In the genomic region with DNA sequence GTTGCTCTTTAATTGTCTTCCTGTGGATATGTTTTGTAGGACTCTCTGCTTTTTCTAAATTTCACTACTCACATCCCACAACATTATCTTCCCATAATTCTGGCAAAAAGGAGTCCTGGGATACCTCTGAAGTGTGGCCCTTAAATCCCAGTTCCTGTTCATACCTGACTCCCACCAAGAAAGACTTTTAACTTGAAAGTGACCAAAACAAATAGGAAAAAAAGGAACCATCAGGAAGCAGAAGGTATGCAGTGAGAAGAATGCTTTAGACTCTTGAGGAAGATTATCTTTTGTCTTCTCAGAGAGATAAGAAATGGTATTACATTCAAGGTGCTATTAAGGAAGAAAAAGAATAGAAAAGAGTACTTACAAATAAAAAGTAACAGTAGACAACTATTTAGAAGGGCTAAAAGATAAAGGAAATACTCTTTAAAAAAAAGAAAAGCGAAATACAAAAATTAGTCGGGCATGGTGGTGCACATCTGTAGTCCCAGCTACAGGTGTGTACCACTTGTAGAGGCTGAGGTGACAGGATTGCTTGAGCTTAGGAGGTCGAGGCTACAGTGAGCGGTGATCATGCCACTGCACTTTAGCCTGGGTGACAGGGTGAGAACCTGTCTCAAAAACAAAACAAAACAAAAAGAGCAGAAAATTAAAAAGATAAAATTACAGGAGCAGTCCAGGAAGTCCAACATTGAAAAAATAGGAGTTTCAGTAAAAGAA, we compare ENCODE assay signal across 16 cellular contexts.
"Had no signal": no experiment of that assay in that cellular context is flagged by ENCODE, and none has a peak within 500 bp of the region (broad histone marks: within the 10 kb centered on the region; RNA-seq: fewer than 3 reads in every experiment).

No MANE protein-coding gene starts in this region.

- H3K4me3 ChIP-seq: adrenal gland, sigmoid colon, testis had no signal

- H3K4me1 ChIP-seq: testis had no signal

- H3K4me3 Mint-ChIP-seq: activated naive CD4-positive, alpha-beta T cell treated with anti-CD3 and anti-CD28 coated beads for 36 hours; effector memory CD8-positive, alpha-beta T cell; naive thymus-derived CD4-positive, alpha-beta T cell had no signal

- ATAC-seq: effector memory CD8-positive, alpha-beta T cell; left ventricle myocardium superior; naive thymus-derived CD4-positive, alpha-beta T cell had no signal

- H3K9me3 Mint-ChIP-seq: activated naive CD4-positive, alpha-beta T cell treated with anti-CD3 and anti-CD28 coated beads for 36 hours; effector memory CD8-positive, alpha-beta T cell; naive thymus-derived CD4-positive, alpha-beta T cell had no signal

- H3K36me3 ChIP-seq: adrenal gland, sigmoid colon had no signal

- H3K9me3 ChIP-seq: adrenal gland, sigmoid colon, testis had no signal

- DNase-seq: activated CD4-positive, alpha-beta T cell treated with anti-CD3 and anti-CD28 coated beads, Interleukin-2, amount 50 U/mL, for 1 hour; activated naive CD4-positive, alpha-beta T cell treated with anti-CD3 and anti-CD28 coated beads for 36 hours; activated T-cell treated with anti-CD3 and anti-CD28 coated beads, Interleukin-2, amount 50 U/mL, for 48 hours; adrenal gland; caudate nucleus; cortex of kidney; effector memory CD8-positive, alpha-beta T cell; erythroblast; hippocampal formation; left ventricle myocardium superior; naive thymus-derived CD4-positive, alpha-beta T cell; sigmoid colon; stimulated activated CD4-positive, alpha-beta T cell treated with anti-CD3 and anti-CD28 coated beads, Interleukin-2, amount 100 ng/mL, for 24 hours; stimulated activated naive CD4-positive, alpha-beta T cell treated with Interleukin-2 at 50 U/mL for 16 hours; T-helper 1 cell; testis had no signal

- H3K27me3 ChIP-seq: adrenal gland, sigmoid colon, testis had no signal

- H3K27ac Mint-ChIP-seq: activated naive CD4-positive, alpha-beta T cell treated with anti-CD3 and anti-CD28 coated beads for 36 hours; effector memory CD8-positive, alpha-beta T cell had no signal

- H3K27ac ChIP-seq: adrenal gland, sigmoid colon, testis had no signal

- H3K27me3 Mint-ChIP-seq: effector memory CD8-positive, alpha-beta T cell; naive thymus-derived CD4-positive, alpha-beta T cell had no signal
